ENCODE assay signal across 23 cellular contexts in genomic region chr1:82395450-82395849, GRCh38.
DNase-seq lines count a peak whose midpoint lies in the region; ATAC-seq and TF ChIP-seq lines count a peak whose summit lies in the region.
"Had no signal": no experiment of that assay in that cellular context is flagged by ENCODE, and none has a peak within 500 bp of the region (broad histone marks: within the 10 kb centered on the region; RNA-seq: fewer than 3 reads in every experiment).

No MANE protein-coding gene starts in this region.

- peaks cover 8% of the 10 kb centered on the region for H3K4me1 Mint-ChIP-seq in nephron

- H3K36me3 Mint-ChIP-seq in nephron (ENCODE audit: low read depth), result no peaks in the 10 kb centered on the region
- H3K36me3 Mint-ChIP-seq: WTC11 had no signal

- no peak for TF ChIP-seq CTCF in nephron (IDR thresholded peaks at IDR 0.05; ENCODE audit: unreplicated experiment in 3 of 3)

- H3K27me3 Mint-ChIP-seq in nephron (ENCODE audit: low read depth), result no peaks in the 10 kb centered on the region
- H3K27me3 Mint-ChIP-seq: CD4-positive, alpha-beta T cell; effector memory CD8-positive, alpha-beta T cell had no signal

- no peak overlapping the region for H3K4me3 Mint-ChIP-seq in nephron
- H3K4me3 Mint-ChIP-seq: CD4-positive, alpha-beta T cell; effector memory CD8-positive, alpha-beta T cell; T-helper 2 cell treated with Interferon-gamma antibody and Interleukin-4, amounts not matched to agents 5 μg/mL and 100 μg/mL, for 36 hours; WTC11 had no signal

- peak overlapping the region in 2 of 3 experiments; percentile 38 to 69 for H3K27ac Mint-ChIP-seq in nephron
- H3K27ac Mint-ChIP-seq: CD4-positive, alpha-beta T cell; effector memory CD8-positive, alpha-beta T cell; T-helper 2 cell treated with Interferon-gamma antibody and Interleukin-4, amounts not matched to agents 5 μg/mL and 100 μg/mL, for 36 hours; WTC11 had no signal

- ATAC-seq in GM18511 (IDR thresholded peaks at IDR 0.05; ENCODE audit: unreplicated experiment) (peak; percentile 63), HG03025 (IDR thresholded peaks at IDR 0.05; ENCODE audit: low FRiP score, unreplicated experiment) (peak; percentile 41), GM19463 (IDR thresholded peaks at IDR 0.05; ENCODE audit: unreplicated experiment) (no peak), HG03457 (IDR thresholded peaks at IDR 0.05; ENCODE audit: unreplicated experiment) (no peak)
- ATAC-seq: effector memory CD8-positive, alpha-beta T cell; right cardiac atrium; WTC11 had no signal

- no peaks in the 10 kb centered on the region for H3K9me3 Mint-ChIP-seq in nephron
- H3K9me3 Mint-ChIP-seq: T-helper 2 cell treated with Interferon-gamma antibody and Interleukin-4, amounts not matched to agents 5 μg/mL and 100 μg/mL, for 36 hours; WTC11 had no signal

- DNase-seq in NOMO-1 (lab: John Stamatoyannopoulos, UW; ENCODE audit: unreplicated experiment in 2 of 2) (peak; percentile 50 to 78), foreskin melanocyte (no peak)
- DNase-seq in NK-92 treated with Interleukin-12 subunit alpha and Interleukin-12 subunit beta, amount 100 ng/mL, for 24 hours (lab: John Stamatoyannopoulos, UW), result no peak
- DNase-seq: activated CD4-positive, alpha-beta T cell treated with anti-CD3 and anti-CD28 coated beads, Interleukin-2, amount 50 U/mL, for 4 hours; activated CD8-positive, alpha-beta memory T cell treated with anti-CD3 and anti-CD28 coated beads, Interleukin-2, amount 50 U/mL, for 48 hours; brain microvascular endothelial cell; CD4-positive, alpha-beta T cell; DMS153; effector memory CD8-positive, alpha-beta T cell; kidney glomerular epithelial cell; mammary epithelial cell; NCI-H1436; ovary; right cardiac atrium; SK-N-SH; stimulated activated CD4-positive, alpha-beta T cell treated with anti-CD3 and anti-CD28 coated beads, Interleukin-15, amount 100 ng/mL, for 24 hours had no signal

Comparison
In these comparisons a context has a peak if more than half of its experiments do, and no peak if none do; other contexts are left out.
1. ATAC-seq: peak in GM18511 (single experiment) and HG03025 (single experiment); none in GM19463 (single experiment) and HG03457 (single experiment).
2. DNase-seq: peak in NOMO-1 (2 of 2); none in NK-92 treated with Interleukin-12 subunit alpha and Interleukin-12 subunit beta, amount 100 ng/mL, for 24 hours (single experiment) and foreskin melanocyte (single experiment).